Comparison of ENCODE assay signal across 1 cellular context in the genomic region with DNA sequence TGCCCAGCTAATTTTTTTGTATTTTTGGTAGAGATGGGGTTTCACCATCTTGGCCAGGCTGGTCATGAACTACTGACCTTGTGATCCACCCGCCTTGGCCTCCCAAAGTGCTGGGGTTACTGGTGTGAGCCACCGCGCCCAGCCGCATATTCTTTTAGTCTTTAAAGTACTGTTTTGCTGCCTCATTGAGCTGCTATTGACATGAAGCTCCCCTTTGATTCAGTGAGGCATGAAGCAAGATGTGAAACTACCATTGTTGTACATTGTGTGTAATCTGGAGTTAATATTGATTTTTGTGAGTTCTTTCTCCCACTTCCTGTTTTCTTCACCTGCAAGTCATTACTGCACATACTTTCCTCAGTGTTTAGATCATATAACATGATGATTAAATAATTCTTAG.
TF ChIP-seq lines count a peak whose summit lies in the region.

No MANE protein-coding gene starts in this region.

TF ChIP-seq in HepG2, 621 proteins besides CTCF, POLR2A, EP300 and RAD21 (continued from another document and continues in another):
- TF ChIP-seq, protein P1, sequence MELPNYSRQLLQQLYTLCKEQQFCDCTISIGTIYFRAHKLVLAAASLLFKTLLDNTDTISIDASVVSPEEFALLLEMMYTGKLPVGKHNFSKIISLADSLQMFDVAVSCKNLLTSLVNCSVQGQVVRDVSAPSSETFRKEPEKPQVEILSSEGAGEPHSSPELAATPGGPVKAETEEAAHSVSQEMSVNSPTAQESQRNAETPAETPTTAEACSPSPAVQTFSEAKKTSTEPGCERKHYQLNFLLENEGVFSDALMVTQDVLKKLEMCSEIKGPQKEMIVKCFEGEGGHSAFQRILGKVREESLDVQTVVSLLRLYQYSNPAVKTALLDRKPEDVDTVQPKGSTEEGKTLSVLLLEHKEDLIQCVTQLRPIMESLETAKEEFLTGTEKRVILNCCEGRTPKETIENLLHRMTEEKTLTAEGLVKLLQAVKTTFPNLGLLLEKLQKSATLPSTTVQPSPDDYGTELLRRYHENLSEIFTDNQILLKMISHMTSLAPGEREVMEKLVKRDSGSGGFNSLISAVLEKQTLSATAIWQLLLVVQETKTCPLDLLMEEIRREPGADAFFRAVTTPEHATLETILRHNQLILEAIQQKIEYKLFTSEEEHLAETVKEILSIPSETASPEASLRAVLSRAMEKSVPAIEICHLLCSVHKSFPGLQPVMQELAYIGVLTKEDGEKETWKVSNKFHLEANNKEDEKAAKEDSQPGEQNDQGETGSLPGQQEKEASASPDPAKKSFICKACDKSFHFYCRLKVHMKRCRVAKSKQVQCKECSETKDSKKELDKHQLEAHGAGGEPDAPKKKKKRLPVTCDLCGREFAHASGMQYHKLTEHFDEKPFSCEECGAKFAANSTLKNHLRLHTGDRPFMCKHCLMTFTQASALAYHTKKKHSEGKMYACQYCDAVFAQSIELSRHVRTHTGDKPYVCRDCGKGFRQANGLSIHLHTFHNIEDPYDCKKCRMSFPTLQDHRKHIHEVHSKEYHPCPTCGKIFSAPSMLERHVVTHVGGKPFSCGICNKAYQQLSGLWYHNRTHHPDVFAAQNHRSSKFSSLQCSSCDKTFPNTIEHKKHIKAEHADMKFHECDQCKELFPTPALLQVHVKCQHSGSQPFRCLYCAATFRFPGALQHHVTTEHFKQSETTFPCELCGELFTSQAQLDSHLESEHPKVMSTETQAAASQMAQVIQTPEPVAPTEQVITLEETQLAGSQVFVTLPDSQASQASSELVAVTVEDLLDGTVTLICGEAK (IDR thresholded peaks at IDR 0.05) = no peak
- TF ChIP-seq, protein P1 (CRISPR knock-in tag; IDR thresholded peaks at IDR 0.05) = no peak
- TF ChIP-seq EEA1 (CRISPR knock-in tag; IDR thresholded peaks at IDR 0.05; ENCODE audit: borderline replicate concordance) = no peak
- TF ChIP-seq TP53 (CRISPR knock-in tag; conservative IDR thresholded peaks at IDR 0.05) = no peak
- no peak for TF ChIP-seq IRX3 (CRISPR knock-in tag; IDR thresholded peaks at IDR 0.05; ENCODE audit: borderline replicate concordance, low read depth)
- TF ChIP-seq SKI (IDR thresholded peaks at IDR 0.05; ENCODE audit: partially characterized antibody) = no peak
- TF ChIP-seq ZNF580 (CRISPR knock-in tag; IDR thresholded peaks at IDR 0.05; ENCODE audit: borderline replicate concordance, low read depth) = 0 out of 2 replicates have a peak, but pooled peaks have one; percentile 39
- no peak for TF ChIP-seq ZNF589 (CRISPR knock-in tag; conservative IDR thresholded peaks at IDR 0.05)
- no peak for TF ChIP-seq ZSCAN5A (CRISPR knock-in tag; IDR thresholded peaks at IDR 0.05; ENCODE audit: borderline replicate concordance)
- no peak for TF ChIP-seq ZSCAN9 (CRISPR knock-in tag; IDR thresholded peaks at IDR 0.05; ENCODE audit: borderline replicate concordance)
- no peak for TF ChIP-seq NR3C1 (CRISPR knock-in tag; IDR thresholded peaks at IDR 0.05)
- TF ChIP-seq ZNF124 (CRISPR knock-in tag; IDR thresholded peaks at IDR 0.05) = no peak
- peak; percentile 80 for TF ChIP-seq BCL6 (CRISPR knock-in tag; IDR thresholded peaks at IDR 0.05)
- TF ChIP-seq, protein P2, sequence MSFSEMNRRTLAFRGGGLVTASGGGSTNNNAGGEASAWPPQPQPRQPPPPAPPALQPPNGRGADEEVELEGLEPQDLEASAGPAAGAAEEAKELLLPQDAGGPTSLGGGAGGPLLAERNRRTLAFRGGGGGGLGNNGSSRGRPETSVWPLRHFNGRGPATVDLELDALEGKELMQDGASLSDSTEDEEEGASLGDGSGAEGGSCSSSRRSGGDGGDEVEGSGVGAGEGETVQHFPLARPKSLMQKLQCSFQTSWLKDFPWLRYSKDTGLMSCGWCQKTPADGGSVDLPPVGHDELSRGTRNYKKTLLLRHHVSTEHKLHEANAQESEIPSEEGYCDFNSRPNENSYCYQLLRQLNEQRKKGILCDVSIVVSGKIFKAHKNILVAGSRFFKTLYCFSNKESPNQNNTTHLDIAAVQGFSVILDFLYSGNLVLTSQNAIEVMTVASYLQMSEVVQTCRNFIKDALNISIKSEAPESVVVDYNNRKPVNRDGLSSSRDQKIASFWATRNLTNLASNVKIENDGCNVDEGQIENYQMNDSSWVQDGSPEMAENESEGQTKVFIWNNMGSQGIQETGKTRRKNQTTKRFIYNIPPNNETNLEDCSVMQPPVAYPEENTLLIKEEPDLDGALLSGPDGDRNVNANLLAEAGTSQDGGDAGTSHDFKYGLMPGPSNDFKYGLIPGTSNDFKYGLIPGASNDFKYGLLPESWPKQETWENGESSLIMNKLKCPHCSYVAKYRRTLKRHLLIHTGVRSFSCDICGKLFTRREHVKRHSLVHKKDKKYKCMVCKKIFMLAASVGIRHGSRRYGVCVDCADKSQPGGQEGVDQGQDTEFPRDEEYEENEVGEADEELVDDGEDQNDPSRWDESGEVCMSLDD (CRISPR knock-in tag; IDR thresholded peaks at IDR 0.05; ENCODE audit: borderline replicate concordance) = no peak
- peak; percentile 89 for TF ChIP-seq SALL1 (CRISPR knock-in tag; IDR thresholded peaks at IDR 0.05)
- no peak for TF ChIP-seq ZKSCAN5 (CRISPR knock-in tag; IDR thresholded peaks at IDR 0.05)
- no peak for TF ChIP-seq ZNF850 (CRISPR knock-in tag; conservative IDR thresholded peaks at IDR 0.05)
- TF ChIP-seq GZF1 (CRISPR knock-in tag; IDR thresholded peaks at IDR 0.05) = no peak
- no peak for TF ChIP-seq ZNF550 (CRISPR knock-in tag; IDR thresholded peaks at IDR 0.05; ENCODE audit: borderline replicate concordance)
- no peak for TF ChIP-seq SNAPC2 (CRISPR knock-in tag; IDR thresholded peaks at IDR 0.05)
- no peak for TF ChIP-seq KMT2A (CRISPR knock-in tag; IDR thresholded peaks at IDR 0.05)
- TF ChIP-seq AGO1 (IDR thresholded peaks at IDR 0.05; ENCODE audit: low read depth, low read length, poor library complexity, severe bottlenecking) = no peak
- TF ChIP-seq AKNA (CRISPR knock-in tag; IDR thresholded peaks at IDR 0.05; ENCODE audit: borderline replicate concordance) = no peak
- TF ChIP-seq SP4 (CRISPR knock-in tag; IDR thresholded peaks at IDR 0.05) = no peak
- TF ChIP-seq MLLT10 (CRISPR knock-in tag; IDR thresholded peaks at IDR 0.05) = no peak
- TF ChIP-seq MAFG (CRISPR knock-in tag; IDR thresholded peaks at IDR 0.05) = no peak
- no peak for TF ChIP-seq GABPA (IDR thresholded peaks at IDR 0.05; ENCODE audit: low read depth, low read length)
- TF ChIP-seq GABPA (CRISPR knock-in tag; IDR thresholded peaks at IDR 0.05; ENCODE audit: low read depth) = peak; percentile 50; the same call in 1 of the 2 replicates
- no peak for TF ChIP-seq ZNF484 (CRISPR knock-in tag; IDR thresholded peaks at IDR 0.05; ENCODE audit: borderline replicate concordance, low read depth)
- no peak for TF ChIP-seq ZNF556 (CRISPR knock-in tag; IDR thresholded peaks at IDR 0.05; ENCODE audit: borderline replicate concordance)
- TF ChIP-seq SNAPC5 (CRISPR knock-in tag; IDR thresholded peaks at IDR 0.05; ENCODE audit: borderline replicate concordance) = no peak
- TF ChIP-seq, protein P3, sequence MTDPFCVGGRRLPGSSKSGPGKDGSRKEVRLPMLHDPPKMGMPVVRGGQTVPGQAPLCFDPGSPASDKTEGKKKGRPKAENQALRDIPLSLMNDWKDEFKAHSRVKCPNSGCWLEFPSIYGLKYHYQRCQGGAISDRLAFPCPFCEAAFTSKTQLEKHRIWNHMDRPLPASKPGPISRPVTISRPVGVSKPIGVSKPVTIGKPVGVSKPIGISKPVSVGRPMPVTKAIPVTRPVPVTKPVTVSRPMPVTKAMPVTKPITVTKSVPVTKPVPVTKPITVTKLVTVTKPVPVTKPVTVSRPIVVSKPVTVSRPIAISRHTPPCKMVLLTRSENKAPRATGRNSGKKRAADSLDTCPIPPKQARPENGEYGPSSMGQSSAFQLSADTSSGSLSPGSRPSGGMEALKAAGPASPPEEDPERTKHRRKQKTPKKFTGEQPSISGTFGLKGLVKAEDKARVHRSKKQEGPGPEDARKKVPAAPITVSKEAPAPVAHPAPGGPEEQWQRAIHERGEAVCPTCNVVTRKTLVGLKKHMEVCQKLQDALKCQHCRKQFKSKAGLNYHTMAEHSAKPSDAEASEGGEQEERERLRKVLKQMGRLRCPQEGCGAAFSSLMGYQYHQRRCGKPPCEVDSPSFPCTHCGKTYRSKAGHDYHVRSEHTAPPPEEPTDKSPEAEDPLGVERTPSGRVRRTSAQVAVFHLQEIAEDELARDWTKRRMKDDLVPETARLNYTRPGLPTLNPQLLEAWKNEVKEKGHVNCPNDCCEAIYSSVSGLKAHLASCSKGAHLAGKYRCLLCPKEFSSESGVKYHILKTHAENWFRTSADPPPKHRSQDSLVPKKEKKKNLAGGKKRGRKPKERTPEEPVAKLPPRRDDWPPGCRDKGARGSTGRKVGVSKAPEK (CRISPR knock-in tag; IDR thresholded peaks at IDR 0.05; ENCODE audit: borderline replicate concordance) = no peak
- no peak for TF ChIP-seq DNMT3B (CRISPR knock-in tag; conservative IDR thresholded peaks at IDR 0.05)
- peak; percentile 72; the same call in 1 of the 2 replicates for TF ChIP-seq CBX5 (CRISPR knock-in tag; IDR thresholded peaks at IDR 0.05; ENCODE audit: borderline replicate concordance)
- no peak for TF ChIP-seq ZNF883 (CRISPR knock-in tag; IDR thresholded peaks at IDR 0.05; ENCODE audit: not compliant biosample characterization)
- no peak for TF ChIP-seq ZNF784 (CRISPR knock-in tag; IDR thresholded peaks at IDR 0.05; ENCODE audit: borderline replicate concordance)
